ENCODE assay signal across 8 cellular contexts in genomic region chr10:96910488-96911395, GRCh38.
A peak's percentile ranks its signal among the peaks of the same experiment; 100 is the strongest.
DNase-seq lines count a peak whose midpoint lies in the region; ATAC-seq and TF ChIP-seq lines count a peak whose summit lies in the region.

No MANE protein-coding gene starts in this region.

- DNase-seq in DMS114 treated with DMSO at 0.1 percent for 48 hours (lab: John Stamatoyannopoulos, UW; ENCODE audit: unreplicated experiment) (peak; percentile 25), HCT116 (ENCODE audit: low read depth, low spot score) (peak; percentile 24), SK-N-SH (peak; percentile 56), foreskin keratinocyte (peak; percentile 8 to 29), psoas muscle (no peak), hippocampal formation (lab: John Stamatoyannopoulos, UW) (no peak)

- CTCF ChIA-PET in HCT116 (lab: Charles Lee) (interaction anchor here (1.4 to 2.1 kb wide), 2 partner anchors 13 to 115 kb away, joined by 5 to 6 read pairs; no protein-coding TSS in a partner anchor), SK-N-SH (lab: Yijun Ruan, JAX) (interaction anchor here (0.6 to 1.6 kb wide), 12 partner anchors 11 to 345 kb away, joined by 3 to 10 read pairs (median 4); no protein-coding TSS in a partner anchor)

- H3K9ac ChIP-seq in HCT116 (ENCODE audit: low read length) (no peak overlapping the region), SK-N-SH (no peak overlapping the region)

- no peaks in the 10 kb centered on the region for H3K9me2 ChIP-seq in HCT116 (ENCODE audit: insufficient read depth)
- no peaks in the 10 kb centered on the region for H3K9me2 ChIP-seq in SK-N-SH

- no peak for TF ChIP-seq EP300 in SK-N-SH (IDR thresholded peaks at IDR 0.05; ENCODE audit: borderline replicate concordance in 1 of 2, low read depth in 1 of 2, low read length in 1 of 2)

- intact Hi-C loops in HCT116 (cut with micrococcal nuclease), result loop anchor here (10.0 kb wide), 1 partner anchor 114 kb away; no protein-coding TSS in a partner anchor
- intact Hi-C loops in psoas muscle (cut with DNase I), result loop anchor here (2.0 to 5.0 kb wide), 4 partner anchors 68 to 114 kb away; no protein-coding TSS in a partner anchor

- TF ChIP-seq RAD21 in HCT116 (IDR thresholded peaks at IDR 0.05; ENCODE audit: low read depth), result peak; percentile 57
- peak; percentile 62 for TF ChIP-seq RAD21 in SK-N-SH (IDR thresholded peaks at IDR 0.05; ENCODE audit: low read length)

- no peaks in the 10 kb centered on the region for H3K9me3 ChIP-seq in HCT116 (ENCODE audit: control insufficient read depth in 1 of 2, insufficient read depth in 1 of 2, low read depth in 1 of 2, low read length in 2 of 2)
- no peaks in the 10 kb centered on the region for H3K9me3 ChIP-seq in SK-N-SH
- H3K9me3 ChIP-seq in psoas muscle, result no peaks in the 10 kb centered on the region

- H4K20me1 ChIP-seq in HCT116 (ENCODE audit: insufficient read depth) (peaks cover 12% of the 10 kb centered on the region; the same call in 1 of the 2 replicates), SK-N-SH (ENCODE audit: insufficient read depth) (peaks cover 31% of the 10 kb centered on the region; the same call in 1 of the 2 replicates)

- H3K36me3 ChIP-seq in HCT116 (ENCODE audit: control insufficient read depth in 1 of 2, insufficient read depth in 2 of 2, low read length in 2 of 2) (no peaks in the 10 kb centered on the region), SK-N-SH (replicated peaks in 1 of 2; ENCODE audit: control insufficient read depth in 1 of 2, insufficient read depth in 2 of 2, low read length in 1 of 2) (peaks cover 0 to 15% of the 10 kb centered on the region in 2 experiments), psoas muscle (ENCODE audit: insufficient read depth in 1 of 2, low read depth in 1 of 2) (peaks cover 0 to 2% of the 10 kb centered on the region in 2 donors)

- WGBS in SK-N-SH (ENCODE audit: low lambda C conversion rate), result 91% methylated on average over 13 of the region's 13 CpGs
- WGBS in psoas muscle, 3 donors, result 86 to 92% (median 88%) methylated on average over 13 of the region's 13 CpGs

- no peaks in the 10 kb centered on the region for H3K27me3 ChIP-seq in HCT116 (ENCODE audit: insufficient read depth, low read length)
- H3K27me3 ChIP-seq in SK-N-SH (ENCODE audit: insufficient read depth), result no peaks in the 10 kb centered on the region
- no peaks in the 10 kb centered on the region for H3K27me3 ChIP-seq in foreskin keratinocyte
- H3K27me3 ChIP-seq in psoas muscle (ENCODE audit: insufficient read depth in 3 of 3, low read length in 2 of 3), result no peaks in the 10 kb centered on the region

- H3K79me2 ChIP-seq in HCT116 (ENCODE audit: insufficient read depth, low read length), result peaks cover 28% of the 10 kb centered on the region
- H3K79me2 ChIP-seq in SK-N-SH (ENCODE audit: insufficient read depth), result peaks cover 83% of the 10 kb centered on the region

- no peak overlapping the region for H3K4me3 ChIP-seq in HCT116 (replicated peaks in 1 of 2; ENCODE audit: low read depth in 1 of 2, low read length in 2 of 2)
- no peak overlapping the region; a peak in 1 of 4 replicates for H3K4me3 ChIP-seq in SK-N-SH (ENCODE audit: low read depth in 2 of 2, low read length in 1 of 2)
- H3K4me3 ChIP-seq in psoas muscle, result no peak overlapping the region

- TF ChIP-seq POLR2A in HCT116 (IDR thresholded peaks at IDR 0.05; ENCODE audit: borderline replicate concordance, extremely low read depth, insufficient read depth, insufficient read length), result no peak
- no peak for TF ChIP-seq POLR2A in GM18505 (IDR thresholded peaks at IDR 0.05; ENCODE audit: borderline replicate concordance, extremely low read depth, insufficient read depth, insufficient read length)

- ATAC-seq in HCT116 (peak; percentile 79), foreskin keratinocyte (peak; percentile 62), psoas muscle (peak; percentile 65 to 86 (median 82)), GM18505 (IDR thresholded peaks at IDR 0.05; ENCODE audit: unreplicated experiment) (no peak), HG03571 (IDR thresholded peaks at IDR 0.05; ENCODE audit: unreplicated experiment) (no peak)

- BruUV-seq in HCT116 (replicated peaks; lab: Mats Ljungman, UMichigan), result no TSS peak

- H2AFZ ChIP-seq in HCT116 (ENCODE audit: low read depth, low read length, poor library complexity, severe bottlenecking) (no peak overlapping the region), SK-N-SH (ENCODE audit: low read depth) (no peak overlapping the region)

- H3K4me1 ChIP-seq in HCT116 (ENCODE audit: control insufficient read depth in 1 of 2, insufficient read depth in 2 of 2, low read length in 2 of 2) (peaks cover 4 to 6% of the 10 kb centered on the region in 2 experiments; a peak in 3 of 4 replicates), SK-N-SH (ENCODE audit: control insufficient read depth in 1 of 2, insufficient read depth in 2 of 2, low read depth in 1 of 2, low read length in 1 of 2) (peaks cover 0 to 3% of the 10 kb centered on the region in 2 experiments; a peak in 1 of 4 replicates), foreskin keratinocyte (peaks cover 7% of the 10 kb centered on the region), psoas muscle (peaks cover 43% of the 10 kb centered on the region)

- RAD21 ChIA-PET in HCT116 (lab: Charles Lee; ENCODE audit: low non-redundant PET in 1 of 2, low total read pairs in 2 of 2, uncharacterized antibody in 2 of 2, unreplicated experiment in 2 of 2), result interaction anchor here in 1 of 2 experiments (0.7 kb wide), 1 partner anchor 150 kb away, joined by 3 read pairs; no protein-coding TSS in a partner anchor

- TF ChIP-seq CTCF in HCT116 (IDR thresholded peaks at IDR 0.05 in 2 of 3, conservative IDR thresholded peaks at IDR 0.05 in 1 of 3; ENCODE audit: borderline replicate concordance in 1 of 3, insufficient read depth in 1 of 3, low read depth in 2 of 3, low read length in 2 of 3) (peak; percentile 54 to 77 (median 68); a peak in 5 of 6 replicates), SK-N-SH (IDR thresholded peaks at IDR 0.05) (peak; percentile 76), foreskin keratinocyte (conservative IDR thresholded peaks at IDR 0.05) (peak; percentile 77), psoas muscle (IDR thresholded peaks at IDR 0.05) (peak; percentile 69)

- POLR2A ChIA-PET in HCT116 (lab: Charles Lee) (no interaction called here), SK-N-SH (lab: Yijun Ruan, JAX) (interaction anchor here (0.7 kb wide), 1 partner anchor 170 kb away, joined by 3 read pairs; no protein-coding TSS in a partner anchor)

- no peaks in the 10 kb centered on the region for H3F3A ChIP-seq in SK-N-SH (replicated peaks; ENCODE audit: insufficient read depth)

- no peak overlapping the region for H3K4me2 ChIP-seq in HCT116 (ENCODE audit: low read length)
- H3K4me2 ChIP-seq in SK-N-SH, result no peak overlapping the region

- H3K27ac ChIP-seq in HCT116 (ENCODE audit: low read depth, low read length) (no peak overlapping the region), SK-N-SH (ENCODE audit: low read depth in 2 of 2, low read length in 1 of 2) (no peak overlapping the region), foreskin keratinocyte (no peak overlapping the region), psoas muscle (peak overlapping the region; percentile 33)

TF ChIP-seq in HCT116, 20 proteins besides CTCF, POLR2A, EP300 and RAD21:
- TF ChIP-seq CBX3 (IDR thresholded peaks at IDR 0.05; ENCODE audit: low read depth) (0 out of 2 replicates have a peak, but pooled peaks have one; percentile 54), YY1 (IDR thresholded peaks at IDR 0.05; ENCODE audit: extremely low read depth, insufficient replicate concordance, low read depth, low read length) (no peak)

TF ChIP-seq in SK-N-SH, 30 proteins besides CTCF, POLR2A, EP300 and RAD21:
- no peak for TF ChIP-seq JUND (IDR thresholded peaks at IDR 0.05)
- TF ChIP-seq GATA2 (CRISPR knock-in tag; IDR thresholded peaks at IDR 0.05), result 0 out of 2 replicates have a peak, but pooled peaks have one; percentile 14
- peak; percentile 26; the same call in 1 of the 2 replicates for TF ChIP-seq SMC3 (IDR thresholded peaks at IDR 0.05; ENCODE audit: low read depth, low read length)

Comparison
In these comparisons a context has a peak if more than half of its experiments do, and no peak if none do; other contexts are left out.
1. DNase-seq: peak in DMS114 treated with DMSO at 0.1 percent for 48 hours (single experiment), HCT116 (single experiment), SK-N-SH (single experiment) and foreskin keratinocyte (2 of 2); none in psoas muscle (0 of 2) and hippocampal formation (0 of 2).
2. ATAC-seq: peak in HCT116 (single experiment), foreskin keratinocyte (single experiment) and psoas muscle (4 of 4); none in GM18505 (single experiment) and HG03571 (single experiment).
3. Peak in every context shown above with its lines, with median percentiles within 50 percentile points of each other: CTCF ChIP-seq.